ENCODE assay signal across 14 cellular contexts in the genomic region with DNA sequence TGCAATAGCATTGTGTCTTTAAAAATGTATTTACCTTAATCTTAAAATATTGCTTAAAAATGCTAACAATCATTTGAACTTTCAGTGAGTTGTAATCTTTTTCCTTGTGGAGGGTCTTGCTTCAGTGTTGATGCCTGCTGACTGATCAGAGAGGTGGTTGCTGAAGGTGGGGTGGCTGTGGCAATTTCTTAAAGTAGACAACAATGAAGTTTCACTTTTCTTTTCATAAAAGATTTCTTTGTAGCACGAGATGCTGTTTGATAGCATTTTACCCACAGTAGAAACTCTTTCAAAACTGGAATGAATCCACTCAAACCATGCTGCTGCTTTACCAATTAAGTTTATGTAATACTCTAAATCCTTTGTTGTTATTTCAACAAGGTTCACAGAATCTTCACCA. TPM values are rescaled to one million over a fixed set of nuclear protein-coding genes. Genes with fewer than 3 reads are reported as not detected.
A peak's percentile ranks its signal among the peaks of the same experiment; 100 is the strongest.
DNase-seq lines count a peak whose midpoint lies in the region; ATAC-seq and TF ChIP-seq lines count a peak whose summit lies in the region.
"Had no signal": no experiment of that assay in that cellular context is flagged by ENCODE, and none has a peak within 500 bp of the region (broad histone marks: within the 10 kb centered on the region; RNA-seq: fewer than 3 reads in every experiment).

No MANE protein-coding gene starts in this region.

- no peaks in the 10 kb centered on the region for H3K27me3 Mint-ChIP-seq in activated T-cell treated with anti-CD3 and anti-CD28 coated beads, Interleukin-2, amount 50 U/mL, for 4 hours (ENCODE audit: low read depth)
- H3K27me3 Mint-ChIP-seq in activated naive CD8-positive, alpha-beta T cell treated with anti-CD3 and anti-CD28 coated beads for 36 hours = no peaks in the 10 kb centered on the region
- no peaks in the 10 kb centered on the region for H3K27me3 Mint-ChIP-seq in stimulated activated memory B cell treated with anti-CD40 and anti-IgM and Interleukin-4, amounts not matched to agents 10 μg/mL and 1 μg/mL and 100 μg/mL, for 72 hours
- H3K27me3 Mint-ChIP-seq in mesothelial cell of epicardium (ENCODE audit: low read depth) = no peaks in the 10 kb centered on the region

- intact Hi-C loops in head of caudate nucleus (cut with DNase I) = no loop called here

- peak; percentile 68 to 69 for ATAC-seq in activated T-cell treated with anti-CD3 and anti-CD28 coated beads, Interleukin-2, amount 50 U/mL, for 4 hours
- no peak for ATAC-seq in stimulated activated memory B cell treated with anti-CD40 and anti-IgM and Interleukin-4, amounts not matched to agents 10 μg/mL and 1 μg/mL and 100 μg/mL, for 72 hours
- no peak for ATAC-seq in HG02938 (IDR thresholded peaks at IDR 0.05; ENCODE audit: unreplicated experiment)
- ATAC-seq: right lobe of liver had no signal

- peak overlapping the region; percentile 51 for H3K27ac ChIP-seq in KOPT-K1 (ENCODE audit: low read depth, low read length, poor library complexity, severe bottlenecking)
- H3K27ac ChIP-seq: adrenal gland, HL-60 had no signal

- TF ChIP-seq CTCF in mesothelial cell of epicardium (IDR thresholded peaks at IDR 0.05; ENCODE audit: unreplicated experiment) = no peak

- H3K9me3 ChIP-seq in KOPT-K1 (ENCODE audit: insufficient read depth, low read length, poor library complexity, severe bottlenecking) = no peaks in the 10 kb centered on the region
- H3K9me3 ChIP-seq: adrenal gland, right lobe of liver had no signal

- peak overlapping the region; percentile 82 for H3K4me3 Mint-ChIP-seq in activated T-cell treated with anti-CD3 and anti-CD28 coated beads, Interleukin-2, amount 50 U/mL, for 4 hours
- H3K4me3 Mint-ChIP-seq in activated naive CD8-positive, alpha-beta T cell treated with anti-CD3 and anti-CD28 coated beads for 36 hours = peak overlapping the region; percentile 54
- no peak overlapping the region for H3K4me3 Mint-ChIP-seq in stimulated activated memory B cell treated with anti-CD40 and anti-IgM and Interleukin-4, amounts not matched to agents 10 μg/mL and 1 μg/mL and 100 μg/mL, for 72 hours
- H3K4me3 Mint-ChIP-seq in mesothelial cell of epicardium = no peak overlapping the region

- H3K4me1 Mint-ChIP-seq in activated T-cell treated with anti-CD3 and anti-CD28 coated beads, Interleukin-2, amount 50 U/mL, for 4 hours (ENCODE audit: low read depth) = peaks cover 55% of the 10 kb centered on the region
- H3K4me1 Mint-ChIP-seq in activated naive CD8-positive, alpha-beta T cell treated with anti-CD3 and anti-CD28 coated beads for 36 hours = peaks cover 55% of the 10 kb centered on the region
- peaks cover 42% of the 10 kb centered on the region for H3K4me1 Mint-ChIP-seq in stimulated activated memory B cell treated with anti-CD40 and anti-IgM and Interleukin-4, amounts not matched to agents 10 μg/mL and 1 μg/mL and 100 μg/mL, for 72 hours
- peaks cover 25% of the 10 kb centered on the region for H3K4me1 Mint-ChIP-seq in mesothelial cell of epicardium

- H3K27ac Mint-ChIP-seq in activated naive CD8-positive, alpha-beta T cell treated with anti-CD3 and anti-CD28 coated beads for 36 hours = peak overlapping the region; percentile 85
- peak overlapping the region; percentile 84 for H3K27ac Mint-ChIP-seq in stimulated activated memory B cell treated with anti-CD40 and anti-IgM and Interleukin-4, amounts not matched to agents 10 μg/mL and 1 μg/mL and 100 μg/mL, for 72 hours
- H3K27ac Mint-ChIP-seq in mesothelial cell of epicardium = no peak overlapping the region

- no peaks in the 10 kb centered on the region for H3K9me3 Mint-ChIP-seq in activated T-cell treated with anti-CD3 and anti-CD28 coated beads, Interleukin-2, amount 50 U/mL, for 4 hours
- H3K9me3 Mint-ChIP-seq in activated naive CD8-positive, alpha-beta T cell treated with anti-CD3 and anti-CD28 coated beads for 36 hours = no peaks in the 10 kb centered on the region
- no peaks in the 10 kb centered on the region for H3K9me3 Mint-ChIP-seq in stimulated activated memory B cell treated with anti-CD40 and anti-IgM and Interleukin-4, amounts not matched to agents 10 μg/mL and 1 μg/mL and 100 μg/mL, for 72 hours
- peaks cover 6% of the 10 kb centered on the region for H3K9me3 Mint-ChIP-seq in mesothelial cell of epicardium

- H3K36me3 ChIP-seq in KOPT-K1 (ENCODE audit: insufficient read depth, low read length) = no peaks in the 10 kb centered on the region
- H3K36me3 ChIP-seq: adrenal gland, right lobe of liver had no signal

- peaks cover 9% of the 10 kb centered on the region for H3K36me3 Mint-ChIP-seq in activated T-cell treated with anti-CD3 and anti-CD28 coated beads, Interleukin-2, amount 50 U/mL, for 4 hours (ENCODE audit: insufficient read depth)
- H3K36me3 Mint-ChIP-seq in activated naive CD8-positive, alpha-beta T cell treated with anti-CD3 and anti-CD28 coated beads for 36 hours = peaks cover 4% of the 10 kb centered on the region
- H3K36me3 Mint-ChIP-seq in stimulated activated memory B cell treated with anti-CD40 and anti-IgM and Interleukin-4, amounts not matched to agents 10 μg/mL and 1 μg/mL and 100 μg/mL, for 72 hours = peaks cover 8% of the 10 kb centered on the region
- peaks cover 9% of the 10 kb centered on the region for H3K36me3 Mint-ChIP-seq in mesothelial cell of epicardium

- peak; percentile 11 for DNase-seq in activated T-cell treated with anti-CD3 and anti-CD28 coated beads, Interleukin-2, amount 50 U/mL, for 4 hours
- no peak for DNase-seq in activated T-cell treated with anti-CD3 and anti-CD28 coated beads for 4 hours
- peak; percentile 21 for DNase-seq in activated naive CD8-positive, alpha-beta T cell treated with anti-CD3 and anti-CD28 coated beads for 36 hours
- DNase-seq in head of caudate nucleus = no peak
- no peak for DNase-seq in mesothelial cell of epicardium (ENCODE audit: low spot score in 2 of 2, unreplicated experiment in 2 of 2)
- DNase-seq: adrenal gland, cortex of kidney, foreskin fibroblast, NCI-H446, right lobe of liver had no signal

RNA-seq across cellular contexts. Expression of a gene that starts 50.8 kb away (rescaled TPM):
- 10 to 100 TPM; 40.2 to 53.3 (median 43.1) TPM for total RNA-seq in activated T-cell treated with anti-CD3 and anti-CD28 coated beads, Interleukin-2, amount 50 U/mL, for 4 hours
- 10 to 100 TPM; 51.2 to 54.0 TPM for total RNA-seq in activated naive CD8-positive, alpha-beta T cell treated with anti-CD3 and anti-CD28 coated beads for 36 hours
- total RNA-seq in mesothelial cell of epicardium = 29.2 to 35.3 TPM (median 34.5 TPM) in 3 replicates

Comparison
In these comparisons a context has a peak if more than half of its experiments do, and no peak if none do; other contexts are left out.
1. DNase-seq: peak in activated T-cell treated with anti-CD3 and anti-CD28 coated beads, Interleukin-2, amount 50 U/mL, for 4 hours (single experiment) and activated naive CD8-positive, alpha-beta T cell treated with anti-CD3 and anti-CD28 coated beads for 36 hours (single experiment); none in activated T-cell treated with anti-CD3 and anti-CD28 coated beads for 4 hours (single experiment), head of caudate nucleus (0 of 42) and mesothelial cell of epicardium (0 of 2).
2. ATAC-seq: peak in activated T-cell treated with anti-CD3 and anti-CD28 coated beads, Interleukin-2, amount 50 U/mL, for 4 hours (2 of 2); none in stimulated activated memory B cell treated with anti-CD40 and anti-IgM and Interleukin-4, amounts not matched to agents 10 μg/mL and 1 μg/mL and 100 μg/mL, for 72 hours (single experiment) and HG02938 (single experiment).
3. H3K4me3 Mint-ChIP-seq: peak in activated T-cell treated with anti-CD3 and anti-CD28 coated beads, Interleukin-2, amount 50 U/mL, for 4 hours (single experiment) and activated naive CD8-positive, alpha-beta T cell treated with anti-CD3 and anti-CD28 coated beads for 36 hours (single experiment); none in stimulated activated memory B cell treated with anti-CD40 and anti-IgM and Interleukin-4, amounts not matched to agents 10 μg/mL and 1 μg/mL and 100 μg/mL, for 72 hours (single experiment) and mesothelial cell of epicardium (single experiment).